ENCODE assay signal across 8 cellular contexts in the genomic region with DNA sequence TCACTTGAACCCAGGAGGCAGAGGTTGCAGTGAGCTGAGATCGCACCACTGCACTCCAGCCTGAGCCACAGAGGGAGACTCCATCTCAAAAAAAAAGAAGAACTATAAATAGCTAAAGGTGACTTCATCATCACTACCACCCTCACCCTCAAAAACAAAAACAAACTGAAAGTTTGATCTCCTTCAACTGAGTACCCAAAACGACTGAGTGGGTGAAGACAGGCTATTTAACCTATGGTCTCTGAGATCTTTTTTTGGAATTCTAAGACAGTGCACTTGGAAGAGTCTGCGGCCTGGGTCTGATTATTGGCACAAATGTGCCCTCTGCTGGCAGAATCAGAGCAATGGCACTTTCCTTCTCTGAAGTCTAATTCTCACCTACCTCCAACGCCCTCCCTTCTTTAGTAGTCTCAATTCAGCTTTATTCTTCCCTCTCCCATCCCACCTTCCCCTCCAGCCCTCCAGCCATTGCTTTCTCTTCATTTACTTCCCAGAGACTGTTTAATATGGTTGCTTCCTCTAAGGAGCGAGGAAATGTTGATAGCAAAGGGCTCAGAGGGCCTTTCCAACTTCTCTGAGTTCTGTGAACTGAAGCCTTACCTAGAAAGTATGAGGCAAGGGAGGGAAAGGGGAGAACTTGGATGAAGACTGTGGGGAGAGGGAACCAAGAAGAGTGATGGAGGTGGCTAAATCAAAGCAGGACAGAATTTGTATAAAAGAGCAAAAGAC. TPM values are rescaled to one million over a fixed set of nuclear protein-coding genes. Genes with fewer than 3 reads are reported as not detected.
A peak's percentile ranks its signal among the peaks of the same experiment; 100 is the strongest.
DNase-seq lines count a peak whose midpoint lies in the region; TF ChIP-seq lines count a peak whose summit lies in the region.

No MANE protein-coding gene starts in this region.

- no peak overlapping the region for H4K91ac ChIP-seq in mesenchymal stem cell (ENCODE audit: low read length)

- no peak overlapping the region for H3K18ac ChIP-seq in mesenchymal stem cell (ENCODE audit: low read depth in 1 of 2, low read length in 2 of 2)

- no peak overlapping the region for H3K4me2 ChIP-seq in mesenchymal stem cell (ENCODE audit: low read length, poor library complexity, severe bottlenecking)

- WGBS in mesenchymal stem cell, result 28% methylated on average over 5 of the region's 5 CpGs
- 13 to 24% methylated on average over 5 of the region's 5 CpGs for WGBS in lower leg skin, 2 donors

- H3K4me3 ChIP-seq in Caco-2 (ENCODE audit: low read depth, low read length) (no peak overlapping the region), mesenchymal stem cell (ENCODE audit: insufficient read depth in 1 of 2, low read depth in 1 of 2, low read length in 2 of 2) (no peak overlapping the region), lower leg skin (ENCODE audit: low read depth, poor library complexity, severe bottlenecking) (no peak overlapping the region)
- no peak overlapping the region for H3K4me3 ChIP-seq in effector memory CD4-positive, alpha-beta T cell (ENCODE audit: insufficient read depth, low read depth, low read length, poor library complexity, severe bottlenecking)

- intact Hi-C loops in Caco-2 (cut with micrococcal nuclease; ENCODE audit: unreplicated experiment) (loop anchor here (1.0 to 10.0 kb wide), 4 partner anchors 57 to 382 kb away; a partner anchor contains a TSS), lower leg skin (cut with DNase I; ENCODE audit: low total_unique reads) (loop anchor here (5.0 kb wide), 1 partner anchor 117 kb away; no protein-coding TSS in a partner anchor)
- intact Hi-C loops in activated CD4-positive, alpha-beta memory T cell treated with anti-CD3 and anti-CD28 coated beads for 36 hours (cut with micrococcal nuclease), result loop anchor here (1.0 kb wide), 2 partner anchors 115 to 380 kb away; no protein-coding TSS in a partner anchor

- H3K9me3 Mint-ChIP-seq in Caco-2 (ENCODE audit: unreplicated experiment), result no peaks in the 10 kb centered on the region
- H3K9me3 Mint-ChIP-seq in activated CD4-positive, alpha-beta memory T cell treated with anti-CD3 and anti-CD28 coated beads for 36 hours, result no peaks in the 10 kb centered on the region

- H2AK5ac ChIP-seq in mesenchymal stem cell (ENCODE audit: low read length, severe bottlenecking), result no peak overlapping the region

- no peak overlapping the region for H2BK5ac ChIP-seq in mesenchymal stem cell (ENCODE audit: low read depth, low read length, poor library complexity, severe bottlenecking)

- no peak overlapping the region for H2BK15ac ChIP-seq in mesenchymal stem cell (ENCODE audit: low read depth, poor library complexity, severe bottlenecking)

- TF ChIP-seq CTCF in Caco-2 (IDR thresholded peaks at IDR 0.05; ENCODE audit: insufficient read depth in 1 of 2, low read depth in 1 of 2, low read length in 1 of 2, severe bottlenecking in 1 of 2, unreplicated experiment in 1 of 2) (peak; percentile 86 to 91), lower leg skin (IDR thresholded peaks at IDR 0.05) (peak in 1 of 3 donors; percentile 92)

- no peak overlapping the region for H2BK120ac ChIP-seq in mesenchymal stem cell (ENCODE audit: low read depth, low read length)

- H3K4me1 ChIP-seq in Caco-2, result peaks cover 21% of the 10 kb centered on the region
- H3K4me1 ChIP-seq in effector memory CD4-positive, alpha-beta T cell (ENCODE audit: control insufficient read depth, insufficient read depth, low read length, poor library complexity, severe bottlenecking), result no peaks in the 10 kb centered on the region
- peaks cover 11% of the 10 kb centered on the region for H3K4me1 ChIP-seq in mesenchymal stem cell (ENCODE audit: control insufficient read depth, insufficient read depth, low read depth, low read length)

- H3K79me1 ChIP-seq in mesenchymal stem cell (replicated peaks; ENCODE audit: low read length, poor library complexity, severe bottlenecking), result no peaks in the 10 kb centered on the region

- H2BK12ac ChIP-seq in mesenchymal stem cell (ENCODE audit: low read length in 2 of 2), result no peak overlapping the region

- H3K27me3 Mint-ChIP-seq in Caco-2 (ENCODE audit: insufficient read depth, unreplicated experiment), result no peaks in the 10 kb centered on the region
- H3K27me3 Mint-ChIP-seq in activated CD4-positive, alpha-beta memory T cell treated with anti-CD3 and anti-CD28 coated beads for 36 hours, result no peaks in the 10 kb centered on the region

- no peak overlapping the region for H4K8ac ChIP-seq in mesenchymal stem cell (ENCODE audit: low read length)

- H3K4me3 Mint-ChIP-seq in Caco-2 (ENCODE audit: unreplicated experiment), result no peak overlapping the region
- H3K4me3 Mint-ChIP-seq in activated CD4-positive, alpha-beta memory T cell treated with anti-CD3 and anti-CD28 coated beads for 36 hours, result no peak overlapping the region

- no peak overlapping the region for H3K14ac ChIP-seq in mesenchymal stem cell (ENCODE audit: low read length in 2 of 2)

- H3K23ac ChIP-seq in mesenchymal stem cell (ENCODE audit: low read length in 2 of 2), result no peak overlapping the region

- no TSS peak for BruUV-seq in Caco-2 (replicated peaks; lab: Mats Ljungman, UMichigan)

- H3K36me3 ChIP-seq in Caco-2 (ENCODE audit: control insufficient read depth, insufficient read depth, low read length) (no peaks in the 10 kb centered on the region), mesenchymal stem cell (ENCODE audit: control insufficient read depth in 1 of 2, insufficient read depth in 2 of 2, low read depth in 1 of 2, low read length in 2 of 2) (no peaks in the 10 kb centered on the region)
- no peaks in the 10 kb centered on the region for H3K36me3 ChIP-seq in effector memory CD4-positive, alpha-beta T cell (ENCODE audit: control insufficient read depth, insufficient read depth, low read length)

- no peak overlapping the region for H3K4ac ChIP-seq in mesenchymal stem cell (ENCODE audit: low read depth in 1 of 2, low read length in 2 of 2)

- POLR2A ChIA-PET in Caco-2 (lab: Charles Lee), result interaction anchor here (0.6 to 0.9 kb wide), 2 partner anchors 123 to 393 kb away, joined by 4 to 5 read pairs; no protein-coding TSS in a partner anchor
- POLR2A ChIA-PET in HEK293T (lab: Yijun Ruan, JAX), result interaction anchor here (0.7 to 1.7 kb wide), 3 partner anchors 16 to 114 kb away, joined by 3 to 10 read pairs (median 6); no protein-coding TSS in a partner anchor
- POLR2A ChIA-PET in activated CD4-positive, alpha-beta memory T cell treated with anti-CD3 and anti-CD28 coated beads for 36 hours (lab: Charles Lee), result no interaction called here

- peak overlapping the region; percentile 10 for H2AFZ ChIP-seq in mesenchymal stem cell (ENCODE audit: low read depth, low read length)

- H3K27me3 ChIP-seq in Caco-2 (replicated peaks; ENCODE audit: control insufficient read depth, insufficient read depth, low read length) (no peaks in the 10 kb centered on the region), mesenchymal stem cell (ENCODE audit: control insufficient read depth in 1 of 2, insufficient read depth in 1 of 2, low read length in 2 of 2) (peaks cover 0 to 24% of the 10 kb centered on the region in 2 experiments)
- no peaks in the 10 kb centered on the region for H3K27me3 ChIP-seq in effector memory CD4-positive, alpha-beta T cell (replicated peaks; ENCODE audit: control insufficient read depth, insufficient read depth, low read length, poor library complexity, severe bottlenecking)

- H3K27ac ChIP-seq in effector memory CD4-positive, alpha-beta T cell (ENCODE audit: insufficient read depth, low read length, poor library complexity, severe bottlenecking), result no peak overlapping the region
- no peak overlapping the region for H3K27ac ChIP-seq in mesenchymal stem cell (ENCODE audit: low read length, poor library complexity, severe bottlenecking)

- TF ChIP-seq POLR2A in lower leg skin (IDR thresholded peaks at IDR 0.05), result no peak

- CTCF ChIA-PET in Caco-2 (lab: Charles Lee) (interaction anchor here (0.5 to 5.0 kb wide), 3 partner anchors 12 to 227 kb away, joined by 3 to 52 read pairs (median 3); no protein-coding TSS in a partner anchor), HEK293T (lab: Yijun Ruan, JAX) (interaction anchor here (0.6 to 5.2 kb wide), 5 partner anchors 85 to 152 kb away, joined by 3 to 41 read pairs (median 4); no protein-coding TSS in a partner anchor)
- CTCF ChIA-PET in activated CD4-positive, alpha-beta memory T cell treated with anti-CD3 and anti-CD28 coated beads for 36 hours (lab: Charles Lee), result interaction anchor here (0.6 to 13.2 kb wide), 35 partner anchors 8 to 392 kb away, joined by 3 to 219 read pairs (median 4); a partner anchor contains a TSS

- peaks cover 42% of the 10 kb centered on the region for H3K4me1 Mint-ChIP-seq in Caco-2 (ENCODE audit: low read depth, unreplicated experiment)
- H3K4me1 Mint-ChIP-seq in activated CD4-positive, alpha-beta memory T cell treated with anti-CD3 and anti-CD28 coated beads for 36 hours (ENCODE audit: low read depth), result peaks cover 15% of the 10 kb centered on the region

- no peak overlapping the region for H3K9ac ChIP-seq in mesenchymal stem cell (ENCODE audit: low read length)

- H3K36me3 Mint-ChIP-seq in Caco-2 (ENCODE audit: insufficient read depth, unreplicated experiment), result peaks cover 8% of the 10 kb centered on the region
- H3K36me3 Mint-ChIP-seq in activated CD4-positive, alpha-beta memory T cell treated with anti-CD3 and anti-CD28 coated beads for 36 hours, result no peaks in the 10 kb centered on the region

- DNase-seq in Caco-2 (peak; percentile 58 to 71), HEK293T (ENCODE audit: extremely low spot score) (peak; percentile 77), NCI-H526 (lab: John Stamatoyannopoulos, UW) (peak; percentile 6 to 59), mesenchymal stem cell (peak; percentile 77), stromal cell of bone marrow (ENCODE audit: low read depth) (peak; percentile 51), lower leg skin (ENCODE audit: low spot score in 2 of 2) (no peak)
- peak; percentile 59 for DNase-seq in activated CD4-positive, alpha-beta memory T cell treated with anti-CD3 and anti-CD28 coated beads for 36 hours
- DNase-seq in effector memory CD4-positive, alpha-beta T cell, result peak; percentile 12 to 36 (median 24)

- H3K9me3 ChIP-seq in Caco-2 (no peaks in the 10 kb centered on the region), mesenchymal stem cell (ENCODE audit: control insufficient read depth, low read length) (no peaks in the 10 kb centered on the region)
- H3K9me3 ChIP-seq in effector memory CD4-positive, alpha-beta T cell (ENCODE audit: control insufficient read depth, low read length), result no peaks in the 10 kb centered on the region

- H3K27ac Mint-ChIP-seq in Caco-2 (ENCODE audit: unreplicated experiment), result peak overlapping the region; percentile 40
- no peak overlapping the region for H3K27ac Mint-ChIP-seq in activated CD4-positive, alpha-beta memory T cell treated with anti-CD3 and anti-CD28 coated beads for 36 hours

RNA-seq across cellular contexts. Expression of a gene that starts 2.9 kb away (rescaled TPM):
- total RNA-seq in Caco-2 (2022) (0.35 and 0.52 TPM in 2 replicates), lower leg skin (1 to 10 TPM in 1 of 4 donors, under 1 TPM in 2, not detected in 1; 0.27 to 1.4 (median 0.78) TPM)
- total RNA-seq in activated CD4-positive, alpha-beta memory T cell treated with anti-CD3 and anti-CD28 coated beads for 36 hours, result not detected
- 0.07 TPM for polyA plus RNA-seq in mesenchymal stem cell (2013, experiment 1 of 2)
- polyA plus RNA-seq in mesenchymal stem cell (2013, experiment 2 of 2), result 0.07 TPM

RNA-seq across cellular contexts. Expression of a gene that starts 11.7 kb away (rescaled TPM):
- total RNA-seq in Caco-2 (2022) (0.12 and 0.16 TPM in 2 replicates), lower leg skin (not detected)
- not detected for total RNA-seq in activated CD4-positive, alpha-beta memory T cell treated with anti-CD3 and anti-CD28 coated beads for 36 hours
- polyA plus RNA-seq in mesenchymal stem cell (2013, experiment 1 of 2), result 0.54 TPM
- 0.42 TPM for polyA plus RNA-seq in mesenchymal stem cell (2013, experiment 2 of 2)

RNA-seq across cellular contexts. Expression of a gene that starts 53.0 kb away (rescaled TPM):
- 43.5 and 45.8 TPM in 2 replicates for total RNA-seq in Caco-2 (2022)
- 1 to 10 TPM; 4.9 to 5.3 TPM for total RNA-seq in activated CD4-positive, alpha-beta memory T cell treated with anti-CD3 and anti-CD28 coated beads for 36 hours
- polyA plus RNA-seq in mesenchymal stem cell (2013, experiment 1 of 2), result 6.2 TPM
- 5.8 TPM for polyA plus RNA-seq in mesenchymal stem cell (2013, experiment 2 of 2)
- total RNA-seq in lower leg skin, result 10 to 100 TPM; 54.0 to 83.5 (median 65.8) TPM

RNA-seq across cellular contexts. Expression of a gene that starts 53.7 kb away (rescaled TPM):
- total RNA-seq in Caco-2 (2022) (14.3 and 16.7 TPM in 2 replicates), lower leg skin (10 to 100 TPM in 1 of 4 donors, 1 to 10 TPM in 3; 3.0 to 11.2 (median 5.2) TPM)
- total RNA-seq in activated CD4-positive, alpha-beta memory T cell treated with anti-CD3 and anti-CD28 coated beads for 36 hours, result 1 to 10 TPM; 7.1 to 7.7 TPM
- 0.98 TPM for polyA plus RNA-seq in mesenchymal stem cell (2013, experiment 1 of 2)
- 1.2 TPM for polyA plus RNA-seq in mesenchymal stem cell (2013, experiment 2 of 2)

Comparison
In these comparisons a context has a peak if more than half of its experiments do, and no peak if none do; other contexts are left out.
1. DNase-seq: peak in Caco-2 (2 of 2), HEK293T (single experiment), NCI-H526 (2 of 2), activated CD4-positive, alpha-beta memory T cell treated with anti-CD3 and anti-CD28 coated beads for 36 hours (single experiment), effector memory CD4-positive, alpha-beta T cell (3 of 3), mesenchymal stem cell (single experiment) and stromal cell of bone marrow (single experiment); none in lower leg skin (0 of 2).